ENCODE assay signal across 3 cellular contexts in the genomic region with DNA sequence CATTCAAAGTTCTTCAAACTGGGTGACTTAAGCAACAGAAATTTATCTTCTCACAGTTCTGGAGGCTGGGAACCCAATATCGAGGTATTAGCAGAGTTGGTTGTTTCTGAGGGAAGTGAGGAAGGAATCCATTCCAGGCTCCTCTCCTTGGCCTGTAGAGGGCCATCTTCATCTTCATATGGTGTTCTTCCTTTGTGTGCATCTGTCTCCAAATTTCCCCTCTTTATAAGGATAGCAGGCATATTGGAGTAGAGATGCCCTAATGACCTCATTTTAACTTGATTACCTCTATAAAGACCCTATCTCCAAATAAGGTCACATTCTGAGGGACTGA. TPM values are rescaled to one million over a fixed set of nuclear protein-coding genes. Genes with fewer than 3 reads are reported as not detected.
"Had no signal": no experiment of that assay in that cellular context is flagged by ENCODE, and none has a peak within 500 bp of the region (broad histone marks: within the 10 kb centered on the region; RNA-seq: fewer than 3 reads in every experiment).

No MANE protein-coding gene starts in this region.

RNA-seq across cellular contexts. Expression of a gene that starts 27.3 kb away (rescaled TPM):
- total RNA-seq: kidney, mononuclear cell, right atrium auricular region had no signal
